Comparison of ENCODE assay signal across 8 cellular contexts in genomic region chr7:105387621-105388372, GRCh38. TPM values are rescaled to one million over a fixed set of nuclear protein-coding genes. Genes with fewer than 3 reads are reported as not detected.
DNase-seq lines count a peak whose midpoint lies in the region; ATAC-seq lines count a peak whose summit lies in the region.

No MANE protein-coding gene starts in this region.

- H3K27ac ChIP-seq in epithelial cell of prostate, result peak overlapping the region; percentile 40

- DNase-seq in AG08396 (ENCODE audit: low spot score), result peak; percentile 76
- peak; percentile 57 for DNase-seq in NCI-H526 treated with DMSO at 0.1 percent for 48 hours (lab: John Stamatoyannopoulos, UW)
- DNase-seq in activated T-cell treated with anti-CD3 and anti-CD28 coated beads for 1 hour (ENCODE audit: low read depth), result peak; percentile 33
- DNase-seq in epithelial cell of prostate (ENCODE audit: low read depth, low spot score), result no peak
- peak; percentile 29 for DNase-seq in mucosa of gallbladder (ENCODE audit: low spot score)
- peak; percentile 10 to 17 for DNase-seq in stimulated activated CD8-positive, alpha-beta memory T cell treated with anti-CD3 and anti-CD28 coated beads, Interleukin-4, amount 100 ng/mL, for 4 hours (ENCODE audit: low read depth in 2 of 2, low spot score in 1 of 2)

- ATAC-seq in GM18858 (IDR thresholded peaks at IDR 0.05; ENCODE audit: unreplicated experiment), result peak; percentile 41
- ATAC-seq in HG03103 (IDR thresholded peaks at IDR 0.05; ENCODE audit: low read depth, unreplicated experiment), result peak; percentile 43

RNA-seq across cellular contexts. Expression of gene SRPK2, which starts 0.9 kb away (rescaled TPM):
- total RNA-seq in mucosa of gallbladder, result 45.0 TPM
